ENCODE assay signal across 8 cellular contexts in genomic region chr3:58419782-58420512, GRCh38. TPM values are rescaled to one million over a fixed set of nuclear protein-coding genes. Genes with fewer than 3 reads are reported as not detected.
DNase-seq lines count a peak whose midpoint lies in the region; ATAC-seq, FAIRE-seq and TF ChIP-seq lines count a peak whose summit lies in the region.

No MANE protein-coding gene starts in this region.

- no peak overlapping the region for H3K4me3 ChIP-seq in GM12864 (ENCODE audit: low read depth, low read length)
- H3K4me3 ChIP-seq in muscle layer of duodenum (ENCODE audit: low read depth in 1 of 2, low read length in 2 of 2) = no peak overlapping the region

- no peaks in the 10 kb centered on the region for H3K9me3 ChIP-seq in muscle layer of duodenum (ENCODE audit: control insufficient read depth in 1 of 2, low read length in 2 of 2)

- peaks cover 22 to 31% of the 10 kb centered on the region in 2 donors for H3K36me3 ChIP-seq in muscle layer of duodenum (ENCODE audit: control insufficient read depth in 1 of 2, insufficient read depth in 2 of 2, low read length in 2 of 2)

- peaks cover 0 to 3% of the 10 kb centered on the region in 2 donors for H3K4me1 ChIP-seq in muscle layer of duodenum (ENCODE audit: control insufficient read depth in 1 of 2, insufficient read depth in 2 of 2, low read length in 2 of 2)

- no peaks in the 10 kb centered on the region for H3K27me3 Mint-ChIP-seq in T-helper 2 cell treated with Interferon-gamma antibody and Interleukin-4, amounts not matched to agents 5 μg/mL and 100 μg/mL, for 36 hours (ENCODE audit: low read depth)
- H3K27me3 Mint-ChIP-seq in endothelial cell (ENCODE audit: unreplicated experiment) = peaks cover 7% of the 10 kb centered on the region

- H3K36me3 Mint-ChIP-seq in T-helper 2 cell treated with Interferon-gamma antibody and Interleukin-4, amounts not matched to agents 5 μg/mL and 100 μg/mL, for 36 hours (ENCODE audit: low read depth) = peaks cover 32% of the 10 kb centered on the region
- peaks cover 19% of the 10 kb centered on the region for H3K36me3 Mint-ChIP-seq in endothelial cell (ENCODE audit: low read depth, unreplicated experiment)

- peaks cover 6% of the 10 kb centered on the region for H3K4me1 Mint-ChIP-seq in T-helper 2 cell treated with Interferon-gamma antibody and Interleukin-4, amounts not matched to agents 5 μg/mL and 100 μg/mL, for 36 hours (ENCODE audit: low read depth)
- H3K4me1 Mint-ChIP-seq in endothelial cell (ENCODE audit: unreplicated experiment) = peaks cover 44% of the 10 kb centered on the region

- peak; percentile 80 for ATAC-seq in GM21723 (IDR thresholded peaks at IDR 0.05; ENCODE audit: unreplicated experiment)
- no peak for ATAC-seq in HG02763 (IDR thresholded peaks at IDR 0.05; ENCODE audit: unreplicated experiment)

- TF ChIP-seq CTCF in GM12864 (IDR thresholded peaks at IDR 0.05; ENCODE audit: low read depth, low read length, missing control alignments) (peak; percentile 19), endothelial cell (IDR thresholded peaks at IDR 0.05; ENCODE audit: unreplicated experiment) (no peak)

- no peaks in the 10 kb centered on the region for H3K9me3 Mint-ChIP-seq in T-helper 2 cell treated with Interferon-gamma antibody and Interleukin-4, amounts not matched to agents 5 μg/mL and 100 μg/mL, for 36 hours
- no peaks in the 10 kb centered on the region for H3K9me3 Mint-ChIP-seq in endothelial cell (ENCODE audit: unreplicated experiment)

- H3K27ac ChIP-seq in muscle layer of duodenum (ENCODE audit: low read length) = peak overlapping the region; percentile 61

- no peak overlapping the region for H3K4me3 Mint-ChIP-seq in T-helper 2 cell treated with Interferon-gamma antibody and Interleukin-4, amounts not matched to agents 5 μg/mL and 100 μg/mL, for 36 hours
- no peak overlapping the region for H3K4me3 Mint-ChIP-seq in endothelial cell (ENCODE audit: unreplicated experiment)

- H3K27me3 ChIP-seq in muscle layer of duodenum (ENCODE audit: low read depth, low read length) = no peaks in the 10 kb centered on the region

- DNase-seq in GM12864 (ENCODE audit: low read depth) = peak; percentile 24
- DNase-seq in T-helper 2 cell treated with Interferon-gamma antibody and Interleukin-4, amounts not matched to agents 5 μg/mL and 100 μg/mL, for 36 hours (ENCODE audit: low spot score) = no peak
- DNase-seq in foreskin melanocyte = no peak
- no peak for DNase-seq in endothelial cell (ENCODE audit: low spot score)
- DNase-seq in RCC 7860 (ENCODE audit: low spot score) = no peak

- peak overlapping the region; percentile 8 for H3K27ac Mint-ChIP-seq in T-helper 2 cell treated with Interferon-gamma antibody and Interleukin-4, amounts not matched to agents 5 μg/mL and 100 μg/mL, for 36 hours
- no peak overlapping the region for H3K27ac Mint-ChIP-seq in endothelial cell (ENCODE audit: unreplicated experiment)

- FAIRE-seq in RCC 7860 (lab: Jason Lieb, UNC) = no peak

RNA-seq across cellular contexts. Expression of gene PDHB, which starts 13.7 kb away (rescaled TPM):
- 72.8 TPM for total RNA-seq in endothelial cell (ENCODE audit: unreplicated experiment)
